15 cellular contexts compared by ENCODE assay signal in genomic region chr6:150766201-150766997, GRCh38.
DNase-seq lines count a peak whose midpoint lies in the region; ATAC-seq and TF ChIP-seq lines count a peak whose summit lies in the region.
"Had no signal": no experiment of that assay in that cellular context is flagged by ENCODE, and none has a peak within 500 bp of the region (broad histone marks: within the 10 kb centered on the region; RNA-seq: fewer than 3 reads in every experiment).

No MANE protein-coding gene starts in this region.

- peak overlapping the region; percentile 80 for H3K27ac Mint-ChIP-seq in stimulated activated memory B cell treated with anti-CD40 and anti-IgM and Interleukin-4, amounts not matched to agents 10 μg/mL and 1 μg/mL and 100 μg/mL, for 72 hours
- H3K27ac Mint-ChIP-seq: activated naive CD4-positive, alpha-beta T cell treated with anti-CD3 and anti-CD28 coated beads, Interleukin-2, amount 10 ng/mL, durations not matched to agents 7 days and 5 days had no signal

- no peak overlapping the region for H3K4me3 Mint-ChIP-seq in stimulated activated memory B cell treated with anti-CD40 and anti-IgM and Interleukin-4, amounts not matched to agents 10 μg/mL and 1 μg/mL and 100 μg/mL, for 72 hours
- H3K4me3 Mint-ChIP-seq: activated naive CD4-positive, alpha-beta T cell treated with anti-CD3 and anti-CD28 coated beads, Interleukin-2, amount 10 ng/mL, durations not matched to agents 7 days and 5 days had no signal

- peaks cover 26% of the 10 kb centered on the region for H4K20me1 ChIP-seq in OCI-LY3 (ENCODE audit: insufficient read depth, low read length)

- H3K36me3 Mint-ChIP-seq in stimulated activated memory B cell treated with anti-CD40 and anti-IgM and Interleukin-4, amounts not matched to agents 10 μg/mL and 1 μg/mL and 100 μg/mL, for 72 hours, result peaks cover 46% of the 10 kb centered on the region
- H3K36me3 Mint-ChIP-seq: activated naive CD4-positive, alpha-beta T cell treated with anti-CD3 and anti-CD28 coated beads, Interleukin-2, amount 10 ng/mL, durations not matched to agents 7 days and 5 days had no signal

- H3K27me3 ChIP-seq in OCI-LY3 (ENCODE audit: low read depth, low read length), result no peaks in the 10 kb centered on the region
- H3K27me3 ChIP-seq: pancreas, upper lobe of left lung had no signal

- no peaks in the 10 kb centered on the region for H3K27me3 Mint-ChIP-seq in stimulated activated memory B cell treated with anti-CD40 and anti-IgM and Interleukin-4, amounts not matched to agents 10 μg/mL and 1 μg/mL and 100 μg/mL, for 72 hours
- H3K27me3 Mint-ChIP-seq: activated naive CD4-positive, alpha-beta T cell treated with anti-CD3 and anti-CD28 coated beads, Interleukin-2, amount 10 ng/mL, durations not matched to agents 7 days and 5 days had no signal

- H3K4me3 ChIP-seq in OCI-LY3 (ENCODE audit: low read length), result peak overlapping the region; percentile 66; the same call in 1 of the 2 replicates
- H3K4me3 ChIP-seq: pancreas, upper lobe of left lung had no signal

- peak overlapping the region; percentile 3; the same call in 1 of the 2 replicates for H3K9ac ChIP-seq in OCI-LY3 (ENCODE audit: low read length)

- peak overlapping the region; percentile 92 for H3K27ac ChIP-seq in OCI-LY3 (ENCODE audit: low read length)
- H3K27ac ChIP-seq: pancreas had no signal

- H3K79me2 ChIP-seq in OCI-LY3 (ENCODE audit: low read length), result peaks cover 51% of the 10 kb centered on the region

- no peaks in the 10 kb centered on the region for H3K9me3 Mint-ChIP-seq in stimulated activated memory B cell treated with anti-CD40 and anti-IgM and Interleukin-4, amounts not matched to agents 10 μg/mL and 1 μg/mL and 100 μg/mL, for 72 hours
- H3K9me3 Mint-ChIP-seq: activated naive CD4-positive, alpha-beta T cell treated with anti-CD3 and anti-CD28 coated beads, Interleukin-2, amount 10 ng/mL, durations not matched to agents 7 days and 5 days had no signal

- H2AFZ ChIP-seq in OCI-LY3 (ENCODE audit: low read depth, low read length), result no peak overlapping the region

- TF ChIP-seq CTCF in OCI-LY3 (IDR thresholded peaks at IDR 0.05; ENCODE audit: low read depth, low read length), result no peak

- peak overlapping the region; percentile 93 for H3K4me2 ChIP-seq in OCI-LY3 (ENCODE audit: low read length)

- peak; percentile 14 for DNase-seq in NCI-H748 (lab: John Stamatoyannopoulos, UW; ENCODE audit: unreplicated experiment)
- no peak for DNase-seq in NCI-H748 treated with DMSO at 0.1 percent for 48 hours (lab: John Stamatoyannopoulos, UW)
- DNase-seq in glomerular visceral epithelial cell (ENCODE audit: extremely low spot score), result peak; percentile 8
- DNase-seq in AML-193 (lab: John Stamatoyannopoulos, UW), result no peak
- no peak for DNase-seq in activated gamma-delta T cell (lab: John Stamatoyannopoulos, UW)
- DNase-seq: ACHN; activated naive CD4-positive, alpha-beta T cell treated with anti-CD3 and anti-CD28 coated beads, Interleukin-2, amount 10 ng/mL, durations not matched to agents 7 days and 5 days; cerebellar nuclear complex; mammary epithelial cell; pancreas; upper lobe of left lung had no signal

- H3K4me1 Mint-ChIP-seq in stimulated activated memory B cell treated with anti-CD40 and anti-IgM and Interleukin-4, amounts not matched to agents 10 μg/mL and 1 μg/mL and 100 μg/mL, for 72 hours, result peaks cover 57% of the 10 kb centered on the region
- H3K4me1 Mint-ChIP-seq: activated naive CD4-positive, alpha-beta T cell treated with anti-CD3 and anti-CD28 coated beads, Interleukin-2, amount 10 ng/mL, durations not matched to agents 7 days and 5 days had no signal

- ATAC-seq in stimulated activated memory B cell treated with anti-CD40 and anti-IgM and Interleukin-4, amounts not matched to agents 10 μg/mL and 1 μg/mL and 100 μg/mL, for 72 hours, result no peak
- no peak for ATAC-seq in GM19463 (IDR thresholded peaks at IDR 0.05; ENCODE audit: unreplicated experiment)
- ATAC-seq: esophagus mucosa, pancreas had no signal

- peaks cover 24% of the 10 kb centered on the region for H3K36me3 ChIP-seq in OCI-LY3 (replicated peaks; ENCODE audit: low read depth, low read length)
- H3K36me3 ChIP-seq: pancreas had no signal

- peaks cover 48% of the 10 kb centered on the region for H3K4me1 ChIP-seq in OCI-LY3 (ENCODE audit: low read length)
- H3K4me1 ChIP-seq: pancreas had no signal

- H3K9me3 ChIP-seq in OCI-LY3 (ENCODE audit: insufficient read depth, low read length), result no peaks in the 10 kb centered on the region
- H3K9me3 ChIP-seq: pancreas, upper lobe of left lung had no signal

Comparison
In these comparisons a context has a peak if more than half of its experiments do, and no peak if none do; other contexts are left out.
1. DNase-seq: peak in NCI-H748 (single experiment) and glomerular visceral epithelial cell (single experiment); none in NCI-H748 treated with DMSO at 0.1 percent for 48 hours (single experiment), AML-193 (0 of 2) and activated gamma-delta T cell (single experiment).